ENCODE assay signal across 19 cellular contexts in genomic region chr6:139349464-139350020, GRCh38. TPM values are rescaled to one million over a fixed set of nuclear protein-coding genes. Genes with fewer than 3 reads are reported as not detected.
A peak's percentile ranks its signal among the peaks of the same experiment; 100 is the strongest.
DNase-seq lines count a peak whose midpoint lies in the region; ATAC-seq, FAIRE-seq and TF ChIP-seq lines count a peak whose summit lies in the region.
"Had no signal": no experiment of that assay in that cellular context is flagged by ENCODE, and none has a peak within 500 bp of the region (broad histone marks: within the 10 kb centered on the region; RNA-seq: fewer than 3 reads in every experiment).

No MANE protein-coding gene starts in this region.

- H3K27ac ChIP-seq in GM23338 (ENCODE audit: low read depth) (no peak overlapping the region), body of pancreas (peak overlapping the region in 2 of 4 donors; percentile 14 to 36)
- H3K27ac ChIP-seq: esophagus muscularis mucosa, tibial nerve had no signal

- H2AFZ ChIP-seq in GM23338: 0 out of 2 replicates have a peak overlapping the region, but pooled peaks have one; percentile 10

- H3K4me3 Mint-ChIP-seq in Caco-2 (ENCODE audit: unreplicated experiment) (no peak overlapping the region), GM23338 (no peak overlapping the region), mesothelial cell of epicardium (peak overlapping the region; percentile 7)
- H3K4me3 Mint-ChIP-seq: activated naive CD4-positive, alpha-beta T cell treated with anti-CD3 and anti-CD28 coated beads for 36 hours; CD14-positive monocyte; dendritic cell treated with granulocyte-macrophage colony-stimulating factor and Interleukin-4, amounts not matched to agents 40 ng/mL and 50 ng/mL, for 4 days; nephron had no signal

- no peaks in the 10 kb centered on the region for H3K9me2 ChIP-seq in GM23338 (ENCODE audit: insufficient read depth)

- no peaks in the 10 kb centered on the region for H3K79me2 ChIP-seq in GM23338 (replicated peaks; ENCODE audit: insufficient read depth)

- H3K36me3 Mint-ChIP-seq in Caco-2 (ENCODE audit: insufficient read depth, unreplicated experiment) (no peaks in the 10 kb centered on the region), GM23338 (ENCODE audit: low read depth) (no peaks in the 10 kb centered on the region), mesothelial cell of epicardium (no peaks in the 10 kb centered on the region)
- H3K36me3 Mint-ChIP-seq: CD14-positive monocyte had no signal

- DNase-seq in Caco-2 (no peak), GM23338 (ENCODE audit: low spot score) (no peak), body of pancreas (peak in 3 of 4 donors; percentile 29 to 35 (median 33)), mesothelial cell of epicardium (ENCODE audit: low spot score in 2 of 2, unreplicated experiment in 2 of 2) (no peak), GM12892 (ENCODE audit: insufficient read length) (no peak), NCI-H82 (lab: John Stamatoyannopoulos, UW) (no peak)
- DNase-seq: activated CD4-positive, alpha-beta T cell treated with anti-CD3 and anti-CD28 coated beads, Interleukin-2, amount 50 U/mL, for 1 hour; activated naive CD4-positive, alpha-beta T cell treated with anti-CD3 and anti-CD28 coated beads for 36 hours; kidney; mesenchymal stem cell; NCI-H2107; stimulated activated CD4-positive, alpha-beta T cell treated with anti-CD3 and anti-CD28 coated beads, Interleukin-12 subunit alpha, Interleukin-12 subunit beta, amount 100 ng/mL, for 4 hours had no signal

- POLR2A ChIA-PET in Caco-2 (lab: Charles Lee): no interaction called here

- WGBS in body of pancreas, 2 donors: 10 to 15% methylated on average over 5 of the region's 5 CpGs

- no peaks in the 10 kb centered on the region for H4K20me1 ChIP-seq in GM23338 (replicated peaks; ENCODE audit: insufficient read depth)

- H3K27me3 Mint-ChIP-seq in Caco-2 (ENCODE audit: insufficient read depth, unreplicated experiment): no peaks in the 10 kb centered on the region
- peaks cover 6% of the 10 kb centered on the region for H3K27me3 Mint-ChIP-seq in GM23338 (ENCODE audit: insufficient read depth, low read depth, poor library complexity)
- no peaks in the 10 kb centered on the region for H3K27me3 Mint-ChIP-seq in mesothelial cell of epicardium (ENCODE audit: low read depth)
- H3K27me3 Mint-ChIP-seq: dendritic cell treated with granulocyte-macrophage colony-stimulating factor and Interleukin-4, amounts not matched to agents 40 ng/mL and 50 ng/mL, for 4 days had no signal

- FAIRE-seq in GM12892 (lab: Jason Lieb, UNC): no peak
- FAIRE-seq: kidney had no signal

- H3K9me3 Mint-ChIP-seq in Caco-2 (ENCODE audit: unreplicated experiment) (no peaks in the 10 kb centered on the region), GM23338 (no peaks in the 10 kb centered on the region), mesothelial cell of epicardium (peaks cover 11% of the 10 kb centered on the region)
- H3K9me3 Mint-ChIP-seq: activated naive CD4-positive, alpha-beta T cell treated with anti-CD3 and anti-CD28 coated beads for 36 hours; dendritic cell treated with granulocyte-macrophage colony-stimulating factor and Interleukin-4, amounts not matched to agents 40 ng/mL and 50 ng/mL, for 4 days; nephron had no signal

- ATAC-seq in GM23338 (no peak), body of pancreas (peak; percentile 90), GM21381 (IDR thresholded peaks at IDR 0.05; ENCODE audit: unreplicated experiment) (no peak)
- ATAC-seq: Right ventricle myocardium inferior had no signal

- no peaks in the 10 kb centered on the region for H3K36me3 ChIP-seq in Caco-2 (ENCODE audit: control insufficient read depth, insufficient read depth, low read length)
- no peaks in the 10 kb centered on the region for H3K36me3 ChIP-seq in GM23338 (ENCODE audit: insufficient read depth)
- H3K36me3 ChIP-seq in body of pancreas (replicated peaks in 1 of 2; ENCODE audit: insufficient read depth in 1 of 2, low read depth in 2 of 2): no peaks in the 10 kb centered on the region
- H3K36me3 ChIP-seq: esophagus muscularis mucosa, tibial nerve had no signal

- no peak overlapping the region for H3K4me2 ChIP-seq in GM23338

- H3K4me1 ChIP-seq in Caco-2 (no peaks in the 10 kb centered on the region), GM23338 (ENCODE audit: insufficient read depth) (peaks cover 8% of the 10 kb centered on the region; the same call in 1 of the 2 replicates), body of pancreas (no peaks in the 10 kb centered on the region)
- H3K4me1 ChIP-seq: esophagus muscularis mucosa, tibial nerve had no signal

- TF ChIP-seq POLR2A in body of pancreas (IDR thresholded peaks at IDR 0.05): no peak
- TF ChIP-seq POLR2A in GM12892 (IDR thresholded peaks at IDR 0.05; ENCODE audit: low read depth, low read length): no peak

- CTCF ChIA-PET in Caco-2 (lab: Charles Lee): no interaction called here

- H3K9me3 ChIP-seq in Caco-2: no peaks in the 10 kb centered on the region
- H3K9me3 ChIP-seq in body of pancreas: no peaks in the 10 kb centered on the region
- H3K9me3 ChIP-seq: esophagus muscularis mucosa, tibial nerve had no signal

- intact Hi-C loops in Caco-2 (cut with micrococcal nuclease; ENCODE audit: unreplicated experiment): loop anchor here (5.0 kb wide), 1 partner anchor 97 kb away; no protein-coding TSS in a partner anchor
- intact Hi-C loops in body of pancreas (cut with DNase I): loop anchor here (10.0 kb wide), 1 partner anchor 115 kb away; no protein-coding TSS in a partner anchor

- TF ChIP-seq CTCF in Caco-2 (IDR thresholded peaks at IDR 0.05; ENCODE audit: insufficient read depth in 1 of 2, low read depth in 1 of 2, low read length in 1 of 2, severe bottlenecking in 1 of 2, unreplicated experiment in 1 of 2): no peak
- no peak for TF ChIP-seq CTCF in GM23338 (conservative IDR thresholded peaks at IDR 0.05; ENCODE audit: low read depth in 2 of 2)
- no peak for TF ChIP-seq CTCF in body of pancreas (IDR thresholded peaks at IDR 0.05)
- TF ChIP-seq CTCF in mesothelial cell of epicardium (IDR thresholded peaks at IDR 0.05; ENCODE audit: unreplicated experiment): no peak

- H3F3A ChIP-seq in GM23338 (replicated peaks; ENCODE audit: low read depth): no peaks in the 10 kb centered on the region

- BruUV-seq in Caco-2 (replicated peaks; lab: Mats Ljungman, UMichigan): no TSS peak

- H3K4me3 ChIP-seq in Caco-2 (ENCODE audit: low read depth, low read length) (no peak overlapping the region), GM23338 (no peak overlapping the region), body of pancreas (no peak overlapping the region)
- H3K4me3 ChIP-seq: esophagus muscularis mucosa, tibial nerve had no signal

- H3K27me3 ChIP-seq in Caco-2 (replicated peaks; ENCODE audit: control insufficient read depth, insufficient read depth, low read length): no peaks in the 10 kb centered on the region
- H3K27me3 ChIP-seq in GM23338 (ENCODE audit: insufficient read depth): no peaks in the 10 kb centered on the region
- no peaks in the 10 kb centered on the region for H3K27me3 ChIP-seq in body of pancreas
- H3K27me3 ChIP-seq: esophagus muscularis mucosa, tibial nerve had no signal

- H3K27ac Mint-ChIP-seq in Caco-2 (ENCODE audit: unreplicated experiment): peak overlapping the region; percentile 30
- H3K27ac Mint-ChIP-seq in GM23338: no peak overlapping the region
- H3K27ac Mint-ChIP-seq in mesothelial cell of epicardium: peak overlapping the region; percentile 62
- H3K27ac Mint-ChIP-seq: activated naive CD4-positive, alpha-beta T cell treated with anti-CD3 and anti-CD28 coated beads for 36 hours; CD14-positive monocyte; dendritic cell treated with granulocyte-macrophage colony-stimulating factor and Interleukin-4, amounts not matched to agents 40 ng/mL and 50 ng/mL, for 4 days; nephron had no signal

- peaks cover 11% of the 10 kb centered on the region for H3K4me1 Mint-ChIP-seq in Caco-2 (ENCODE audit: low read depth, unreplicated experiment)
- peaks cover 9% of the 10 kb centered on the region for H3K4me1 Mint-ChIP-seq in GM23338
- H3K4me1 Mint-ChIP-seq in mesothelial cell of epicardium: peaks cover 23% of the 10 kb centered on the region
- H3K4me1 Mint-ChIP-seq: nephron had no signal

TF ChIP-seq in GM23338, 12 proteins besides CTCF, POLR2A, EP300 and RAD21:
- TF ChIP-seq CREB1 (CRISPR knock-in tag; IDR thresholded peaks at IDR 0.05; ENCODE audit: low read depth) (no peak), JUNB (IDR thresholded peaks at IDR 0.05; ENCODE audit: unreplicated experiment) (no peak), EZH2 (IDR thresholded peaks at IDR 0.05; ENCODE audit: low read depth, unreplicated experiment) (no peak), ZNF114 (CRISPR knock-in tag; IDR thresholded peaks at IDR 0.05) (no peak), ETS1 (IDR thresholded peaks at IDR 0.05) (no peak), STAT1 (IDR thresholded peaks at IDR 0.05; ENCODE audit: unreplicated experiment) (no peak)

RNA-seq across cellular contexts. Expression of gene CITED2, which starts 24.9 kb away (rescaled TPM):
- total RNA-seq in Caco-2 (2022) (78.0 and 78.6 TPM in 2 replicates), body of pancreas (10 to 100 TPM; 64.1 to 82.1 TPM), mesothelial cell of epicardium (85.0 to 92.9 TPM (median 91.1 TPM) in 3 replicates)
- total RNA-seq in GM23338 (2014; rRNA removed; shearing (Covaris generic)): 74.4 and 76.9 TPM in 2 replicates
- 24.8 and 26.6 TPM in 2 replicates for polyA plus RNA-seq in GM23338 (2016; fragmentation: Nextera tagmentation; extraction: Ambion mirVana)
- polyA plus RNA-seq in GM12892 (2012; ENCODE audit: missing spikeins): 4.3 TPM

RNA-seq across cellular contexts. Expression of gene TXLNB, which starts 57.7 kb away (rescaled TPM):
- total RNA-seq in Caco-2 (2022): not detected in 2 replicates
- total RNA-seq in GM23338 (2014; rRNA removed; shearing (Covaris generic)): 0.23 and 0.28 TPM in 2 replicates
- polyA plus RNA-seq in GM23338 (2016; fragmentation: Nextera tagmentation; extraction: Ambion mirVana): 0.10 and 0.11 TPM in 2 replicates
- not detected for total RNA-seq in body of pancreas
- total RNA-seq in mesothelial cell of epicardium: 0.44 to 1.6 TPM (median 0.67 TPM) in 3 replicates
- polyA plus RNA-seq in GM12892 (2012; ENCODE audit: missing spikeins): 1.7 TPM

Comparison
In these comparisons a context has a peak if more than half of its experiments do, and no peak if none do; other contexts are left out.
1. DNase-seq: peak in body of pancreas (3 of 4); none in Caco-2 (0 of 2), GM23338 (single experiment), mesothelial cell of epicardium (0 of 2), GM12892 (single experiment) and NCI-H82 (single experiment).